10 cellular contexts compared by ENCODE assay signal in the genomic region with DNA sequence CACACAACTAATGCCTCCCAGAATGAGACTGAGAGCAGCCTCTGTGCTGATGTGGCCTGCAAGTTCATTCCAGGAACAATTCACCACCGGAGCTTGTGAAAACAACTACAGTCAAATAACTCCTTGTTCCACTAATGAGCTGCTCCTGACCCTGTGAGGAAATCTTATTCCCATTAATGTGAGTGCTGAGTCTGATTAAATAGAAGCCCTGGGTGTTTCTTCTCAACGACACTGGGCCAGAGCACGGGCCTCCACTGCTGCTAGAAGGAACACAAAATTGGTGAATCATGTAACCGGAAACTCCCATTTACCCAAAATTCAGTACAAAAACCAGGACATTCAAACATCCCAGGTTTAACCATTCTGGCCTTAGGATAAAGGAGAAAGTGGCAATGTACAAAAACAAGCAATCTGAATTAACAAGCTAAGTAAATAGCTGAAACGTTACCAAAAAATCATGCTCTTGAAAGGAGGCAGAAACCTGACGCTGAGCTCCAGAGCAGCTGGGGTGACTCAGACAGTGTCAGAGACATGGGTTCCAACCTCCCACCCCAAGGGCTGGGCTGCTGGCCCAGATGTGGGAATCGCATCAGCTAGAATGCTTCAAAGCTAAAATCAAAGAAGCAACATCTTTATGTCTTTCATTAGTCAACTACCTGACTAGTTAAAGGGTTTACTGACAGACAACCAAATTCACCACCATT. TPM values are rescaled to one million over a fixed set of nuclear protein-coding genes. Genes with fewer than 3 reads are reported as not detected.
DNase-seq lines count a peak whose midpoint lies in the region; ATAC-seq and TF ChIP-seq lines count a peak whose summit lies in the region.
"Had no signal": no experiment of that assay in that cellular context is flagged by ENCODE, and none has a peak within 500 bp of the region (broad histone marks: within the 10 kb centered on the region; RNA-seq: fewer than 3 reads in every experiment).

No MANE protein-coding gene starts in this region.

- no peak overlapping the region for H3K4me3 ChIP-seq in HFF-Myc (replicated peaks; ENCODE audit: low read depth, low read length)
- no peak overlapping the region for H3K4me3 ChIP-seq in astrocyte of the cerebellum (ENCODE audit: low read depth, low read length)
- no peak overlapping the region for H3K4me3 ChIP-seq in suprapubic skin

- no peaks in the 10 kb centered on the region for H3K9me3 ChIP-seq in suprapubic skin

- H3K27ac ChIP-seq in suprapubic skin: peak overlapping the region; percentile 80
- H3K27ac ChIP-seq: KMS-11 had no signal

- DNase-seq in HFF-Myc (ENCODE audit: extremely low read depth, low read depth) (peak; percentile 59), astrocyte of the cerebellum (ENCODE audit: low read depth) (peak; percentile 65), left cardiac atrium (peak; percentile 66), suprapubic skin (ENCODE audit: low spot score in 2 of 2) (no peak), left lobe of liver (ENCODE audit: low spot score) (no peak), NCI-H2171 treated with DMSO at 0.1 percent for 48 hours (lab: John Stamatoyannopoulos, UW) (no peak), erythroblast (lab: John Stamatoyannopoulos, UW) (no peak)
- no peak for DNase-seq in activated CD4-positive, alpha-beta T cell treated with anti-CD3 and anti-CD28 coated beads for 48 hours
- DNase-seq: GF-D8 had no signal

- peaks cover 22% of the 10 kb centered on the region for H3K4me1 ChIP-seq in suprapubic skin

- peak; percentile 55 to 94 for ATAC-seq in left cardiac atrium
- no peak for ATAC-seq in left lobe of liver

- TF ChIP-seq EP300 in suprapubic skin (IDR thresholded peaks at IDR 0.05): no peak

- no peaks in the 10 kb centered on the region for H3K27me3 ChIP-seq in suprapubic skin

- peaks cover 27% of the 10 kb centered on the region for H3K36me3 ChIP-seq in suprapubic skin

- no peak for TF ChIP-seq CTCF in HFF-Myc (IDR thresholded peaks at IDR 0.05; ENCODE audit: low read depth, low read length, missing control alignments)
- TF ChIP-seq CTCF in astrocyte of the cerebellum (IDR thresholded peaks at IDR 0.05; ENCODE audit: low read depth, low read length, missing control alignments): no peak
- TF ChIP-seq CTCF in suprapubic skin (IDR thresholded peaks at IDR 0.05): no peak

- intact Hi-C loops in left cardiac atrium (cut with DNase I): no loop called here

- TF ChIP-seq POLR2A in suprapubic skin (IDR thresholded peaks at IDR 0.05) (no peak), erythroblast (IDR thresholded peaks at IDR 0.05; ENCODE audit: low read length) (no peak)

- WGBS in suprapubic skin: 38% methylated on average over 7 of the region's 7 CpGs

- in situ Hi-C loops in astrocyte of the cerebellum (cut with HindIII; ENCODE audit: low sequenced_read_pairs): loop anchor here (10.0 kb wide), 1 partner anchor 259 kb away; a partner anchor contains a TSS

RNA-seq across cellular contexts. Expression of a gene that starts 26.7 kb away (rescaled TPM):
- 10 to 100 TPM; 21.1 to 28.2 TPM for total RNA-seq in left cardiac atrium
- total RNA-seq in suprapubic skin: 10 to 100 TPM; 24.1 to 37.4 (median 29.9) TPM
- 13.7 TPM for total RNA-seq in left lobe of liver

RNA-seq across cellular contexts. Expression of a gene that starts 59.9 kb away (rescaled TPM):
- total RNA-seq in left cardiac atrium (under 1 TPM; 0.03 to 0.18 TPM), suprapubic skin (1 to 10 TPM in 1 of 4 donors, under 1 TPM in 3; 0.19 to 1.9 (median 0.40) TPM), left lobe of liver (0.05 TPM)

Comparison
In these comparisons a context has a peak if more than half of its experiments do, and no peak if none do; other contexts are left out.
1. DNase-seq: peak in HFF-Myc (single experiment), astrocyte of the cerebellum (single experiment) and left cardiac atrium (single experiment); none in suprapubic skin (0 of 2), activated CD4-positive, alpha-beta T cell treated with anti-CD3 and anti-CD28 coated beads for 48 hours (single experiment), left lobe of liver (single experiment), NCI-H2171 treated with DMSO at 0.1 percent for 48 hours (single experiment) and erythroblast (0 of 2).